In genomic region chr11:123431619-123432018, GRCh38 we compare ENCODE assay signal across 10 cellular contexts. TPM values are rescaled to one million over a fixed set of nuclear protein-coding genes. Genes with fewer than 3 reads are reported as not detected.
A peak's percentile ranks its signal among the peaks of the same experiment; 100 is the strongest.
DNase-seq lines count a peak whose midpoint lies in the region; ATAC-seq, FAIRE-seq and TF ChIP-seq lines count a peak whose summit lies in the region.
"Had no signal": no experiment of that assay in that cellular context is flagged by ENCODE, and none has a peak within 500 bp of the region (broad histone marks: within the 10 kb centered on the region; RNA-seq: fewer than 3 reads in every experiment).

No MANE protein-coding gene starts in this region.

- H3K9ac ChIP-seq in MM.1S (ENCODE audit: low read length), result no peak overlapping the region

- H3K27me3 ChIP-seq in DOHH2 (ENCODE audit: control insufficient read depth, low read length) (peaks cover 6% of the 10 kb centered on the region; the same call in 1 of the 2 replicates), neutrophil (no peaks in the 10 kb centered on the region), MM.1S (replicated peaks; ENCODE audit: insufficient read depth, low read length) (peaks cover 17% of the 10 kb centered on the region), Peyer's patch (no peaks in the 10 kb centered on the region)

- no peak for FAIRE-seq in H54 (lab: Jason Lieb, UNC)
- FAIRE-seq: TTC549 had no signal

- no peak overlapping the region for H3K27ac ChIP-seq in DOHH2 (ENCODE audit: low read depth, low read length)
- H3K27ac ChIP-seq in coronary artery, result no peak overlapping the region
- peak overlapping the region; percentile 95 for H3K27ac ChIP-seq in neutrophil
- H3K27ac ChIP-seq in MM.1S (ENCODE audit: low read length), result no peak overlapping the region
- H3K27ac ChIP-seq in Peyer's patch, result peak overlapping the region in 1 of 4 donors; percentile 81
- H3K27ac ChIP-seq: epithelial cell of prostate had no signal

- ATAC-seq in HG03097 (IDR thresholded peaks at IDR 0.05; ENCODE audit: low FRiP score, unreplicated experiment), result no peak

- H3K4me1 ChIP-seq in DOHH2 (ENCODE audit: control insufficient read depth, low read length) (no peaks in the 10 kb centered on the region), neutrophil (ENCODE audit: control insufficient read depth in 1 of 2, insufficient read depth in 1 of 2, low read depth in 1 of 2, low read length in 1 of 2) (peaks cover 44 to 51% of the 10 kb centered on the region in 2 experiments), MM.1S (ENCODE audit: low read length) (no peaks in the 10 kb centered on the region), Peyer's patch (peaks cover 0 to 20% (median 0%) of the 10 kb centered on the region in 4 donors)

- no peak for TF ChIP-seq POLR2A in NB4 (IDR thresholded peaks at IDR 0.05; ENCODE audit: extremely low read depth, insufficient read length)
- no peak for TF ChIP-seq POLR2A in H54 (IDR thresholded peaks at IDR 0.05; ENCODE audit: low read depth, low read length)
- no peak for TF ChIP-seq POLR2A in Peyer's patch (IDR thresholded peaks at IDR 0.05)

- H3K4me2 ChIP-seq in DOHH2 (ENCODE audit: low read length) (peak overlapping the region; percentile 62), MM.1S (ENCODE audit: low read depth, low read length) (no peak overlapping the region)

- DNase-seq in NB4 (ENCODE audit: low read depth) (peak; percentile 53), coronary artery (ENCODE audit: low spot score) (no peak), MM.1S (no peak), H54 (ENCODE audit: insufficient read length, low spot score) (no peak), Peyer's patch (no peak)

- H3K36me3 ChIP-seq in DOHH2 (ENCODE audit: control insufficient read depth, low read length) (no peaks in the 10 kb centered on the region), neutrophil (no peaks in the 10 kb centered on the region), MM.1S (replicated peaks; ENCODE audit: insufficient read depth, low read length) (no peaks in the 10 kb centered on the region), Peyer's patch (no peaks in the 10 kb centered on the region)

- no peaks in the 10 kb centered on the region for H3K9me2 ChIP-seq in DOHH2 (replicated peaks; ENCODE audit: control insufficient read depth, low read length)
- no peaks in the 10 kb centered on the region for H3K9me2 ChIP-seq in MM.1S (replicated peaks; ENCODE audit: insufficient read depth, low read length)

- H3K4me3 ChIP-seq in DOHH2 (ENCODE audit: low read length) (peak overlapping the region; percentile 61; the same call in 1 of the 2 replicates), NB4 (ENCODE audit: low read depth, low read length) (peak overlapping the region; percentile 63), coronary artery (peak overlapping the region; percentile 81), neutrophil (ENCODE audit: low read depth in 1 of 2, low read length in 1 of 2) (peak overlapping the region; percentile 82 to 98), MM.1S (ENCODE audit: low read length) (no peak overlapping the region), Peyer's patch (peak overlapping the region in 2 of 4 donors; percentile 58 to 84)

- H2AFZ ChIP-seq in MM.1S (ENCODE audit: low read length), result no peak overlapping the region

- H3K79me2 ChIP-seq in DOHH2 (ENCODE audit: control insufficient read depth, low read length), result no peaks in the 10 kb centered on the region
- H3K79me2 ChIP-seq in MM.1S (ENCODE audit: low read length), result no peaks in the 10 kb centered on the region

- TF ChIP-seq CTCF in DOHH2 (IDR thresholded peaks at IDR 0.05; ENCODE audit: low read depth, low read length, poor library complexity, severe bottlenecking), result no peak
- TF ChIP-seq CTCF in NB4 (IDR thresholded peaks at IDR 0.05; ENCODE audit: low read depth, low read length), result no peak
- TF ChIP-seq CTCF in coronary artery (IDR thresholded peaks at IDR 0.05), result no peak
- no peak for TF ChIP-seq CTCF in neutrophil (IDR thresholded peaks at IDR 0.05)
- no peak for TF ChIP-seq CTCF in MM.1S (IDR thresholded peaks at IDR 0.05; ENCODE audit: low read length)
- TF ChIP-seq CTCF in Peyer's patch (IDR thresholded peaks at IDR 0.05), result no peak

- no peaks in the 10 kb centered on the region for H4K20me1 ChIP-seq in DOHH2 (ENCODE audit: control insufficient read depth, insufficient read depth, low read depth, low read length)
- H4K20me1 ChIP-seq in MM.1S (ENCODE audit: insufficient read depth, low read length), result no peaks in the 10 kb centered on the region

- H3K9me3 ChIP-seq in DOHH2 (ENCODE audit: control insufficient read depth, insufficient read depth, low read length) (no peaks in the 10 kb centered on the region), neutrophil (no peaks in the 10 kb centered on the region), MM.1S (replicated peaks; ENCODE audit: insufficient read depth, low read length) (no peaks in the 10 kb centered on the region), Peyer's patch (no peaks in the 10 kb centered on the region)

- H3F3A ChIP-seq in DOHH2 (ENCODE audit: control insufficient read depth, insufficient read depth), result no peaks in the 10 kb centered on the region
- H3F3A ChIP-seq in MM.1S (ENCODE audit: insufficient read depth, low read length), result no peaks in the 10 kb centered on the region

RNA-seq across cellular contexts. Expression of gene GRAMD1B, which starts 1.6 kb away (rescaled TPM):
- total RNA-seq in Peyer's patch, result 100 to 1,000 TPM in 3 of 4 donors, 10 to 100 TPM in 1; 31.4 to 152 (median 123) TPM
